In genomic region chr5:42691413-42691861, GRCh38 we compare ENCODE assay signal across 17 cellular contexts.
A peak's percentile ranks its signal among the peaks of the same experiment; 100 is the strongest.
DNase-seq lines count a peak whose midpoint lies in the region; ATAC-seq and TF ChIP-seq lines count a peak whose summit lies in the region.
"Had no signal": no experiment of that assay in that cellular context is flagged by ENCODE, and none has a peak within 500 bp of the region (broad histone marks: within the 10 kb centered on the region; RNA-seq: fewer than 3 reads in every experiment).

No MANE protein-coding gene starts in this region.

- no peaks in the 10 kb centered on the region for H3K79me2 ChIP-seq in SK-N-SH (ENCODE audit: insufficient read depth)

- H3K4me3 ChIP-seq in SK-N-SH (ENCODE audit: low read depth in 2 of 2, low read length in 1 of 2) = no peak overlapping the region
- H3K4me3 ChIP-seq in fibroblast of pulmonary artery (replicated peaks; ENCODE audit: low read depth, low read length) = no peak overlapping the region

- H3F3A ChIP-seq in SK-N-SH (replicated peaks; ENCODE audit: insufficient read depth) = no peaks in the 10 kb centered on the region

- whole genome bisulfite sequencing in SK-N-SH (ENCODE audit: low lambda C conversion rate) = 0% methylated on average over 2 of the region's 2 CpGs

- H3K4me2 ChIP-seq in SK-N-SH = peak overlapping the region; percentile 57; the same call in 1 of the 2 replicates

- no peak for TF ChIP-seq CTCF in SK-N-SH (IDR thresholded peaks at IDR 0.05)
- TF ChIP-seq CTCF in fibroblast of pulmonary artery (IDR thresholded peaks at IDR 0.05; ENCODE audit: low read length, missing control alignments) = no peak

- no peaks in the 10 kb centered on the region for H3K27me3 ChIP-seq in SK-N-SH (ENCODE audit: insufficient read depth)

- no peak overlapping the region for H3K27ac ChIP-seq in SK-N-SH (ENCODE audit: low read depth in 2 of 2, low read length in 1 of 2)

- POLR2A ChIA-PET in SK-N-SH (lab: Yijun Ruan, JAX) = no interaction called here

- ATAC-seq in SK-N-SH treated with all-trans-retinoic acid at 6 μM for 48 hours (no peak; the same call in 2 of the 3 replicates), left lobe of liver (peak; percentile 31), GM19467 (IDR thresholded peaks at IDR 0.05; ENCODE audit: unreplicated experiment) (no peak)
- ATAC-seq: activated CD4-positive, CD25-positive, alpha-beta regulatory T cell treated with anti-CD3 and anti-CD28 coated beads, Interleukin-2, amount 50 U/mL, for 24 hours; stimulated activated naive CD8-positive, alpha-beta T cell treated with anti-CD3 and anti-CD28 coated beads, Interleukin-15, amount 100 ng/mL, for 72 hours; T-cell had no signal

- no peaks in the 10 kb centered on the region for H4K20me1 ChIP-seq in SK-N-SH (ENCODE audit: insufficient read depth)

- no peak for TF ChIP-seq EP300 in SK-N-SH (IDR thresholded peaks at IDR 0.05; ENCODE audit: borderline replicate concordance in 1 of 2, low read depth in 1 of 2, low read length in 1 of 2)

- no peaks in the 10 kb centered on the region for H3K9me2 ChIP-seq in SK-N-SH

- no peak overlapping the region for H3K9ac ChIP-seq in SK-N-SH

- DNase-seq in SK-N-SH = no peak
- DNase-seq in fibroblast of pulmonary artery (ENCODE audit: low read depth) = peak; percentile 56
- DNase-seq in left lobe of liver (ENCODE audit: low spot score) = no peak
- DNase-seq in superior temporal gyrus (ENCODE audit: extremely low spot score) = peak; percentile 52
- DNase-seq in DMS53 (lab: John Stamatoyannopoulos, UW) = no peak
- no peak for DNase-seq in ecto neural progenitor cell (ENCODE audit: low spot score)
- DNase-seq: 8988T; activated naive CD8-positive, alpha-beta T cell treated with anti-CD3 and anti-CD28 coated beads, Interleukin-2, amount 10 ng/mL, durations not matched to agents 7 days and 5 days; CD4-positive, alpha-beta T cell; erythroblast; NCI-H1417; NCI-H446; stimulated activated naive CD8-positive, alpha-beta T cell treated with anti-CD3 and anti-CD28 coated beads, Interleukin-15, amount 100 ng/mL, for 72 hours; T-cell had no signal

- CTCF ChIA-PET in SK-N-SH (lab: Yijun Ruan, JAX) = no interaction called here

- no peak overlapping the region for H2AFZ ChIP-seq in SK-N-SH (ENCODE audit: low read depth)

- no peak for TF ChIP-seq RAD21 in SK-N-SH (IDR thresholded peaks at IDR 0.05; ENCODE audit: low read length)

- no peaks in the 10 kb centered on the region for H3K36me3 ChIP-seq in SK-N-SH (replicated peaks in 1 of 2; ENCODE audit: control insufficient read depth in 1 of 2, insufficient read depth in 2 of 2, low read length in 1 of 2)

- no peaks in the 10 kb centered on the region for H3K4me1 ChIP-seq in SK-N-SH (ENCODE audit: control insufficient read depth in 1 of 2, insufficient read depth in 2 of 2, low read depth in 1 of 2, low read length in 1 of 2)

- H3K9me3 ChIP-seq in SK-N-SH = no peaks in the 10 kb centered on the region

TF ChIP-seq in SK-N-SH, 30 proteins besides CTCF, POLR2A, EP300 and RAD21 (continues in another document):
- no peak for TF ChIP-seq MEF2A (IDR thresholded peaks at IDR 0.05; ENCODE audit: borderline replicate concordance, low read depth)
- TF ChIP-seq RFX5 (IDR thresholded peaks at IDR 0.05; ENCODE audit: low read length) = no peak
- TF ChIP-seq SIN3A (IDR thresholded peaks at IDR 0.05; ENCODE audit: borderline replicate concordance, low read depth, low read length) = no peak
- TF ChIP-seq RXRA (IDR thresholded peaks at IDR 0.05; ENCODE audit: borderline replicate concordance, low read depth) = no peak
- TF ChIP-seq JUND (IDR thresholded peaks at IDR 0.05) = no peak
- no peak for TF ChIP-seq TCF12 (IDR thresholded peaks at IDR 0.05)
- no peak for TF ChIP-seq USF1 (IDR thresholded peaks at IDR 0.05; ENCODE audit: borderline replicate concordance, low read depth)
- no peak for TF ChIP-seq CHD2 (IDR thresholded peaks at IDR 0.05; ENCODE audit: low read length, partially characterized antibody)
- TF ChIP-seq YY1 (IDR thresholded peaks at IDR 0.05; ENCODE audit: low read depth) = no peak
- no peak for TF ChIP-seq FOSL2 (IDR thresholded peaks at IDR 0.05; ENCODE audit: borderline replicate concordance, low read depth)
- no peak for TF ChIP-seq IRF3 (IDR thresholded peaks at IDR 0.05; ENCODE audit: low read depth, low read length)
- no peak for TF ChIP-seq GABPA (IDR thresholded peaks at IDR 0.05; ENCODE audit: low read depth)
- no peak for TF ChIP-seq FOXM1 (IDR thresholded peaks at IDR 0.05; ENCODE audit: low read depth)
- no peak for TF ChIP-seq NFIC (IDR thresholded peaks at IDR 0.05; ENCODE audit: borderline replicate concordance)

TF ChIP-seq in SK-N-SH treated with all-trans-retinoic acid at 6 μM for 48 hours, 23 proteins besides CTCF, POLR2A, EP300 and RAD21:
- TF ChIP-seq BACH2 (CRISPR knock-in tag; IDR thresholded peaks at IDR 0.05; ENCODE audit: borderline replicate concordance) (no peak), CSRNP3 (CRISPR knock-in tag; IDR thresholded peaks at IDR 0.05) (no peak), TSHZ2 (CRISPR knock-in tag; IDR thresholded peaks at IDR 0.05) (no peak), ZNF565 (CRISPR knock-in tag; conservative IDR thresholded peaks at IDR 0.05; ENCODE audit: low read depth) (no peak), ESRRG (CRISPR knock-in tag; IDR thresholded peaks at IDR 0.05) (no peak), TOX (CRISPR knock-in tag; IDR thresholded peaks at IDR 0.05; ENCODE audit: borderline replicate concordance) (no peak), ZNF8 (CRISPR knock-in tag; IDR thresholded peaks at IDR 0.05) (no peak)
TF ChIP-seq in SK-N-SH treated with all-trans-retinoic acid at 6 μM for 48 hours: peak in this region for 0.

Comparison
In these comparisons a context has a peak if more than half of its experiments do, and no peak if none do; other contexts are left out.
1. DNase-seq: peak in fibroblast of pulmonary artery (single experiment) and superior temporal gyrus (single experiment); none in SK-N-SH (single experiment), left lobe of liver (single experiment), DMS53 (single experiment) and ecto neural progenitor cell (single experiment).